9 cellular contexts compared by ENCODE assay signal in the genomic region with DNA sequence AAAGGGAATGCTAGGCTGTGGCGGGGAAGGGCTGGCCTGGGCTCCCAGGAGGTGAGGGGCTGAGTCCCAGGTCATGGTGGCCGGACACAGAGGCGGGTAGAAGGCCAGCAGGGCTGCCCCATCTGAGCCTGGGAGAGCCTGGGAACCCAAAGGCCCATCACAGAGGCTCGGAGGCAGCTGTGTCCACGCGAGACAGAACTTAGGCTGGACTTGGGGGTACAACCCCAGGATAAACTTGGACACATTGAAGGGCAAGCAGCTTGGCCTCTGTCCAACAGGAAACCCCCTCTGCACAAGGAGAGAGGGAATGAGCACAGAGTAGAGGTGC.
DNase-seq lines count a peak whose midpoint lies in the region; ATAC-seq and TF ChIP-seq lines count a peak whose summit lies in the region.
"Had no signal": no experiment of that assay in that cellular context is flagged by ENCODE, and none has a peak within 500 bp of the region (broad histone marks: within the 10 kb centered on the region; RNA-seq: fewer than 3 reads in every experiment).

No MANE protein-coding gene starts in this region.

- H3K27ac Mint-ChIP-seq in MCF 10A (ENCODE audit: low read depth, unreplicated experiment) (peak overlapping the region; percentile 89), naive B cell (peak overlapping the region; percentile 52 to 100 (median 98))

- ATAC-seq in heart right ventricle (no peak), left ventricle myocardium superior (no peak), naive B cell (ENCODE audit: low read depth in 2 of 2) (no peak), upper lobe of left lung (ENCODE audit: low FRiP score in 2 of 2) (no peak), HG03095 (IDR thresholded peaks at IDR 0.05; ENCODE audit: unreplicated experiment) (no peak)

- BruUV-seq in MCF 10A (replicated peaks; lab: Mats Ljungman, UMichigan), result TSS peak; percentile 83

- no peak for TF ChIP-seq POLR2A in upper lobe of left lung (IDR thresholded peaks at IDR 0.05)

- H3K27me3 Mint-ChIP-seq in MCF 10A (ENCODE audit: insufficient read depth, unreplicated experiment), result no peaks in the 10 kb centered on the region
- H3K27me3 Mint-ChIP-seq in naive B cell, result no peaks in the 10 kb centered on the region

- H3K9me3 ChIP-seq in heart right ventricle (no peaks in the 10 kb centered on the region), upper lobe of left lung (no peaks in the 10 kb centered on the region)

- intact Hi-C loops in heart right ventricle (cut with DNase I), result loop anchor here (2.0 to 10.0 kb wide), 10 partner anchors 42 to 354 kb away; partner anchors contain the start of gene ZFP36L2 (in 6 of the 10)
- intact Hi-C loops in left ventricle myocardium superior (cut with micrococcal nuclease), result loop anchor here (10.0 kb wide), 2 partner anchors 94 to 354 kb away; partner anchors contain the start of gene ZFP36L2
- intact Hi-C loops in MCF 10A (cut with micrococcal nuclease), result loop anchor here (2.0 to 5.0 kb wide), 2 partner anchors 37 to 48 kb away; no protein-coding TSS in a partner anchor

- H3K36me3 Mint-ChIP-seq in MCF 10A (ENCODE audit: insufficient read depth, unreplicated experiment), result no peaks in the 10 kb centered on the region
- no peaks in the 10 kb centered on the region for H3K36me3 Mint-ChIP-seq in naive B cell

- POLR2A ChIA-PET in MCF 10A (lab: Yijun Ruan, JAX), result interaction anchor here (0.6 to 14.4 kb wide), 24 partner anchors 9 to 412 kb away, joined by 3 to 240 read pairs (median 5); partner anchors contain the start of gene ZFP36L2

- H3K4me1 Mint-ChIP-seq in MCF 10A (ENCODE audit: insufficient read depth, unreplicated experiment) (peaks cover 45% of the 10 kb centered on the region), naive B cell (peaks cover 81 to 92% (median 92%) of the 10 kb centered on the region in 3 donors)

- H3K4me3 ChIP-seq in heart right ventricle (peak overlapping the region in 1 of 10 donors; percentile 10), upper lobe of left lung (no peak overlapping the region)

- H3K4me1 ChIP-seq in heart right ventricle, result peaks cover 19 to 95% (median 54%) of the 10 kb centered on the region in 9 donors
- H3K4me1 ChIP-seq in upper lobe of left lung, result peaks cover 71 to 88% (median 78%) of the 10 kb centered on the region in 4 donors

- H3K4me3 Mint-ChIP-seq in MCF 10A (ENCODE audit: unreplicated experiment) (no peak overlapping the region), naive B cell (peak overlapping the region; percentile 14 to 86 (median 78))

- CTCF ChIA-PET in MCF 10A (lab: Yijun Ruan, JAX), result interaction anchor here (0.5 to 2.1 kb wide), 13 partner anchors 9 to 155 kb away, joined by 3 to 7 read pairs (median 5); no protein-coding TSS in a partner anchor

- no peak for TF ChIP-seq EP300 in upper lobe of left lung (IDR thresholded peaks at IDR 0.05)

- no peaks in the 10 kb centered on the region for H3K36me3 ChIP-seq in heart right ventricle
- no peaks in the 10 kb centered on the region for H3K36me3 ChIP-seq in upper lobe of left lung

- H3K27me3 ChIP-seq in heart right ventricle, result no peaks in the 10 kb centered on the region
- no peaks in the 10 kb centered on the region for H3K27me3 ChIP-seq in upper lobe of left lung

- H3K9me3 Mint-ChIP-seq in MCF 10A (ENCODE audit: unreplicated experiment) (no peaks in the 10 kb centered on the region), naive B cell (no peaks in the 10 kb centered on the region)

- DNase-seq in heart right ventricle, result no peak
- no peak for DNase-seq in left ventricle myocardium superior
- DNase-seq in MCF 10A (ENCODE audit: unreplicated experiment), result no peak
- DNase-seq in naive B cell, result no peak
- DNase-seq in upper lobe of left lung, result no peak
- DNase-seq in AG08396 (ENCODE audit: low spot score), result no peak
- no peak for DNase-seq in mesenteric fat pad (ENCODE audit: low spot score)
- DNase-seq: NCI-H446 had no signal

- H3K27ac ChIP-seq in heart right ventricle, result peak overlapping the region; percentile 17 to 89 (median 46)
- H3K27ac ChIP-seq in upper lobe of left lung, result peak overlapping the region; percentile 79 to 92 (median 88)

- TF ChIP-seq CTCF in heart right ventricle (IDR thresholded peaks at IDR 0.05) (no peak), MCF 10A (IDR thresholded peaks at IDR 0.05; ENCODE audit: unreplicated experiment) (no peak), upper lobe of left lung (IDR thresholded peaks at IDR 0.05) (no peak)

- 92 to 97% methylated on average over 6 of the region's 6 CpGs for WGBS in heart right ventricle, 2 donors
- WGBS in upper lobe of left lung, 2 donors, result 92 to 96% methylated on average over 4 to 6 of the region's 6 CpGs
